ENCODE assay signal across 12 cellular contexts in the genomic region with DNA sequence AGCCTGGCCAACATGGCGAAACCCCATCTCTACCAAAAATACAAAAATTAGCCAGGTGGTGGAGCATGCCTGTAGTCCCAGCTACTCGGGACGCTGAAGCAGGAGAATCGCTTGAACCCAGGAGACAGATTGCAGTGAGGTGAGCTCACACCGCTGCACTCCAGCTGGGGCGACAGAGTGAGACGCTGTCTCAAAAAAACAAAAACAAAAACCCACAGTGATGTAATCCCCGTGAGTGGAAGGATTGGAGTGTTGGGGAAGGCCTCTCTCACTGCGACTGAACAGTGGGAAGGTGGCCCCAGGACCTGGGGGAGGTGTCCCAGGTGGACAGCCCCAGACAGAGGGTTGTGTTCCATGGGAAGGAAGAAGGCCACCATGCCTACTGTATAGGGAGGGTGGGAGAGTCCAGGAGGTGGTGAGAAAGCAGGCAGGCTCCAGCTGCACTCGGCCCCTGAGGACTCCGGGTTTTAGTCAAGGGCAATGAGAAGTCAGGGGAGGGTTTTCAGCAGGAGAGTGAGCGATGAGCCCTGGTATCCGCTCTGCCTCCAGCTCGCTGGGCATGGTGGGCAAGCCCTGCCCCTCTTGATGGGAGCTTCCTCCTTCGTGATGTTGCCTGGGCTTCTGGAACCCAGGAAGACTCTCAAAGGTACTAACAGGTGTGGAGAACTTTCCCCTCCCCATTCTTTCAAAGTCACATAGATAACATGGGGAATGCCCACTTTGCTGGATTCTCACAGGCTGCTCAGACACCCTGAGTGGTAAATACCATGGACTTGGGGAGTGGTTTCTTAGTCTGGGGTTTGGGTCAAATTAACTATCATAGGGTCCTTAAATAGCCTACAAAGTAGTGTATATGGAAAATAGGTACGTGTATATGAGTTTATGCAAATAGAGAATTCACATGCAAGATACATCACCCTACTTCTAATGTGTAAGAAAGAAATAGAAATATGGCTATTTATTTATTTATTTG.
A peak's percentile ranks its signal among the peaks of the same experiment; 100 is the strongest.
DNase-seq lines count a peak whose midpoint lies in the region; ATAC-seq and TF ChIP-seq lines count a peak whose summit lies in the region.
"Had no signal": no experiment of that assay in that cellular context is flagged by ENCODE, and none has a peak within 500 bp of the region (broad histone marks: within the 10 kb centered on the region; RNA-seq: fewer than 3 reads in every experiment).

No MANE protein-coding gene starts in this region.

- no peak overlapping the region for H3K4me2 ChIP-seq in mesenchymal stem cell (ENCODE audit: low read length, poor library complexity, severe bottlenecking)

- no peaks in the 10 kb centered on the region for H3K36me3 ChIP-seq in mesenchymal stem cell (ENCODE audit: control insufficient read depth in 1 of 2, insufficient read depth in 2 of 2, low read depth in 1 of 2, low read length in 2 of 2)
- H3K36me3 ChIP-seq: suprapubic skin had no signal

- peaks cover 40% of the 10 kb centered on the region for H3K4me1 ChIP-seq in mesenchymal stem cell (ENCODE audit: control insufficient read depth, insufficient read depth, low read depth, low read length)

- H2BK12ac ChIP-seq in mesenchymal stem cell (ENCODE audit: low read length in 2 of 2): peak overlapping the region; percentile 55 to 85

- DNase-seq in stimulated activated naive CD8-positive, alpha-beta T cell treated with anti-CD3 and anti-CD28 coated beads, Interleukin-15, amount 100 ng/mL, for 72 hours: no peak
- no peak for DNase-seq in stimulated activated naive CD8-positive, alpha-beta T cell treated with anti-CD3 and anti-CD28 coated beads, Interleukin-15, Interleukin-2, amounts not matched to agents 100 U/mL and 50 U/mL, for 24 hours
- DNase-seq in NAMALWA (ENCODE audit: low spot score) (peak; percentile 55), mesenchymal stem cell (no peak), omental fat pad (ENCODE audit: low spot score) (no peak), amygdala (lab: John Stamatoyannopoulos, UW) (no peak)
- no peak for DNase-seq in stimulated activated naive CD4-positive, alpha-beta T cell (lab: John Stamatoyannopoulos, UW)
- DNase-seq: stimulated activated CD4-positive, alpha-beta T cell treated with anti-CD3 and anti-CD28 coated beads, Interleukin-4, amount 100 ng/mL, for 24 hours had no signal

- peak overlapping the region; percentile 27 for H4K8ac ChIP-seq in mesenchymal stem cell (ENCODE audit: low read length)

- WGBS in mesenchymal stem cell: 93% methylated on average over 12 of the region's 16 CpGs

- H3K4me1 Mint-ChIP-seq in stimulated activated naive CD8-positive, alpha-beta T cell treated with anti-CD3 and anti-CD28 coated beads, Interleukin-15, amount 100 ng/mL, for 72 hours: peaks cover 42% of the 10 kb centered on the region

- H2BK15ac ChIP-seq in mesenchymal stem cell (ENCODE audit: low read depth, poor library complexity, severe bottlenecking): peak overlapping the region; percentile 96

- H3K9me3 ChIP-seq in mesenchymal stem cell (ENCODE audit: control insufficient read depth, low read length): no peaks in the 10 kb centered on the region
- H3K9me3 ChIP-seq: suprapubic skin had no signal

- H3K18ac ChIP-seq in mesenchymal stem cell (ENCODE audit: low read depth in 1 of 2, low read length in 2 of 2): peak overlapping the region; percentile 34 to 74

- peak overlapping the region; percentile 82 for H2BK120ac ChIP-seq in mesenchymal stem cell (ENCODE audit: low read depth, low read length)

- peak overlapping the region in 1 of 2 experiments; percentile 28 for H3K14ac ChIP-seq in mesenchymal stem cell (ENCODE audit: low read length in 2 of 2)

- H3K9ac ChIP-seq in mesenchymal stem cell (ENCODE audit: low read length): no peak overlapping the region

- H3K27me3 Mint-ChIP-seq in stimulated activated naive CD8-positive, alpha-beta T cell treated with anti-CD3 and anti-CD28 coated beads, Interleukin-15, amount 100 ng/mL, for 72 hours: no peaks in the 10 kb centered on the region

- H3K23ac ChIP-seq in mesenchymal stem cell (ENCODE audit: low read length in 2 of 2): no peak overlapping the region

- peak overlapping the region; percentile 96 for H2AK5ac ChIP-seq in mesenchymal stem cell (ENCODE audit: low read length, severe bottlenecking)

- peak overlapping the region; percentile 29 to 62 for H3K27ac Mint-ChIP-seq in stimulated activated naive CD8-positive, alpha-beta T cell treated with anti-CD3 and anti-CD28 coated beads, Interleukin-15, amount 100 ng/mL, for 72 hours

- no peak overlapping the region for H3K4me3 ChIP-seq in mesenchymal stem cell (ENCODE audit: insufficient read depth in 1 of 2, low read depth in 1 of 2, low read length in 2 of 2)
- H3K4me3 ChIP-seq: suprapubic skin had no signal

- peaks cover 18% of the 10 kb centered on the region for H3K79me1 ChIP-seq in mesenchymal stem cell (replicated peaks; ENCODE audit: low read length, poor library complexity, severe bottlenecking)

- no peaks in the 10 kb centered on the region for H3K9me3 Mint-ChIP-seq in stimulated activated naive CD8-positive, alpha-beta T cell treated with anti-CD3 and anti-CD28 coated beads, Interleukin-15, amount 100 ng/mL, for 72 hours

- no peak overlapping the region for H3K4me3 Mint-ChIP-seq in stimulated activated naive CD8-positive, alpha-beta T cell treated with anti-CD3 and anti-CD28 coated beads, Interleukin-15, amount 100 ng/mL, for 72 hours

- no peak for TF ChIP-seq CTCF in omental fat pad (IDR thresholded peaks at IDR 0.05)

- H2AFZ ChIP-seq in mesenchymal stem cell (ENCODE audit: low read depth, low read length): no peak overlapping the region

- peak overlapping the region; percentile 70 for H4K91ac ChIP-seq in mesenchymal stem cell (ENCODE audit: low read length)

- no peaks in the 10 kb centered on the region for H3K27me3 ChIP-seq in mesenchymal stem cell (ENCODE audit: control insufficient read depth in 1 of 2, insufficient read depth in 1 of 2, low read length in 2 of 2)
- H3K27me3 ChIP-seq: dorsolateral prefrontal cortex, foreskin keratinocyte, suprapubic skin had no signal

- peak overlapping the region; percentile 32 for H3K27ac ChIP-seq in mesenchymal stem cell (ENCODE audit: low read length, poor library complexity, severe bottlenecking)

- no peak overlapping the region for H2BK5ac ChIP-seq in mesenchymal stem cell (ENCODE audit: low read depth, low read length, poor library complexity, severe bottlenecking)

- ATAC-seq in stimulated activated naive CD8-positive, alpha-beta T cell treated with anti-CD3 and anti-CD28 coated beads, Interleukin-15, amount 100 ng/mL, for 72 hours: no peak
- ATAC-seq in stimulated activated naive CD8-positive, alpha-beta T cell treated with anti-CD3 and anti-CD28 coated beads, Interleukin-15, Interleukin-2, amounts not matched to agents 100 U/mL and 50 U/mL, for 24 hours: no peak
- ATAC-seq in GM19023 (IDR thresholded peaks at IDR 0.05; ENCODE audit: unreplicated experiment) (no peak), omental fat pad (ENCODE audit: low FRiP score) (no peak)

- H3K4ac ChIP-seq in mesenchymal stem cell (ENCODE audit: low read depth in 1 of 2, low read length in 2 of 2): peak overlapping the region; percentile 29 to 70
